Comparison of ENCODE assay signal across 19 cellular contexts in genomic region chr10:75065081-75065480, GRCh38.
"Had no signal": no experiment of that assay in that cellular context is flagged by ENCODE, and none has a peak within 500 bp of the region (broad histone marks: within the 10 kb centered on the region; RNA-seq: fewer than 3 reads in every experiment).

No MANE protein-coding gene starts in this region.

- H3K36me3 Mint-ChIP-seq: activated CD8-positive, alpha-beta memory T cell treated with anti-CD3 and anti-CD28 coated beads, Interleukin-2, amount 10 ng/mL, durations not matched to agents 7 days and 5 days; activated naive CD8-positive, alpha-beta T cell; naive thymus-derived CD8-positive, alpha-beta T cell; WTC11 had no signal

- H3K4me1 Mint-ChIP-seq: activated CD8-positive, alpha-beta memory T cell treated with anti-CD3 and anti-CD28 coated beads, Interleukin-2, amount 10 ng/mL, durations not matched to agents 7 days and 5 days; naive thymus-derived CD8-positive, alpha-beta T cell had no signal

- H3K27ac ChIP-seq: cardiac muscle cell, neutrophil had no signal

- H3K27me3 ChIP-seq: cardiac muscle cell, dorsolateral prefrontal cortex, neutrophil had no signal

- H3K36me3 ChIP-seq: cardiac muscle cell, neutrophil had no signal

- DNase-seq: activated CD4-positive, alpha-beta memory T cell treated with anti-CD3 and anti-CD28 coated beads, Interleukin-2, amount 10 ng/mL, durations not matched to agents 7 days and 5 days; activated CD4-positive, alpha-beta T cell treated with anti-CD3 and anti-CD28 coated beads for 4 hours; activated CD8-positive, alpha-beta memory T cell treated with anti-CD3 and anti-CD28 coated beads, Interleukin-2, amount 10 ng/mL, durations not matched to agents 7 days and 5 days; foreskin fibroblast; hippocampal formation; left cardiac atrium; mesendoderm; naive thymus-derived CD8-positive, alpha-beta T cell; posterior cingulate gyrus; retina; stimulated activated CD4-positive, alpha-beta T cell treated with anti-CD3 and anti-CD28 coated beads, Interleukin-12 subunit alpha, Interleukin-12 subunit beta, amount 100 ng/mL, for 4 hours; stimulated activated CD4-positive, alpha-beta T cell treated with anti-CD3 and anti-CD28 coated beads, Interleukin-1b, Interleukin-23, amount 100 ng/mL, for 48 hours; stimulated activated CD8-positive, alpha-beta memory T cell treated with anti-CD3 and anti-CD28 coated beads, Interleukin-4, amount 100 ng/mL, for 48 hours; stimulated activated naive CD4-positive, alpha-beta T cell had no signal

- H3K9me3 Mint-ChIP-seq: naive thymus-derived CD8-positive, alpha-beta T cell; WTC11 had no signal

- H3K4me3 ChIP-seq: cardiac muscle cell, dorsolateral prefrontal cortex had no signal

- H3K27me3 Mint-ChIP-seq: activated CD4-positive, alpha-beta memory T cell treated with anti-CD3 and anti-CD28 coated beads, Interleukin-2, amount 10 ng/mL, durations not matched to agents 7 days and 5 days; activated CD8-positive, alpha-beta memory T cell treated with anti-CD3 and anti-CD28 coated beads, Interleukin-2, amount 10 ng/mL, durations not matched to agents 7 days and 5 days; activated naive CD8-positive, alpha-beta T cell; naive thymus-derived CD8-positive, alpha-beta T cell had no signal

- H3K27ac Mint-ChIP-seq: activated CD4-positive, alpha-beta memory T cell treated with anti-CD3 and anti-CD28 coated beads, Interleukin-2, amount 10 ng/mL, durations not matched to agents 7 days and 5 days; activated CD8-positive, alpha-beta memory T cell treated with anti-CD3 and anti-CD28 coated beads, Interleukin-2, amount 10 ng/mL, durations not matched to agents 7 days and 5 days; activated naive CD8-positive, alpha-beta T cell; WTC11 had no signal

- H3K4me3 Mint-ChIP-seq: activated CD4-positive, alpha-beta memory T cell treated with anti-CD3 and anti-CD28 coated beads, Interleukin-2, amount 10 ng/mL, durations not matched to agents 7 days and 5 days; activated CD8-positive, alpha-beta memory T cell treated with anti-CD3 and anti-CD28 coated beads, Interleukin-2, amount 10 ng/mL, durations not matched to agents 7 days and 5 days; activated naive CD8-positive, alpha-beta T cell; naive thymus-derived CD8-positive, alpha-beta T cell; WTC11 had no signal

- H3K9me3 ChIP-seq: neutrophil had no signal
